Comparison of ENCODE assay signal across 37 cellular contexts in genomic region chr1:205923663-205924435, GRCh38. TPM values are rescaled to one million over a fixed set of nuclear protein-coding genes. Genes with fewer than 3 reads are reported as not detected.
A peak's percentile ranks its signal among the peaks of the same experiment; 100 is the strongest.
DNase-seq lines count a peak whose midpoint lies in the region; FAIRE-seq and TF ChIP-seq lines count a peak whose summit lies in the region.
"Had no signal": no experiment of that assay in that cellular context is flagged by ENCODE, and none has a peak within 500 bp of the region (broad histone marks: within the 10 kb centered on the region; RNA-seq: fewer than 3 reads in every experiment).

No MANE protein-coding gene starts in this region.

- no peaks in the 10 kb centered on the region for H3K27me3 ChIP-seq in endodermal cell (ENCODE audit: control insufficient read depth, insufficient read depth, low read length, poor library complexity, severe bottlenecking)
- H3K27me3 ChIP-seq in spleen (replicated peaks in 1 of 7) = peaks cover 0 to 7% (median 0%) of the 10 kb centered on the region in 7 donors
- H3K27me3 ChIP-seq: dorsolateral prefrontal cortex, heart right ventricle, SJSA1 had no signal

- H3K4me1 Mint-ChIP-seq in endodermal cell = peaks cover under 1% of the 10 kb centered on the region
- H3K4me1 Mint-ChIP-seq: activated naive CD4-positive, alpha-beta T cell treated with anti-CD3 and anti-CD28 coated beads, Interleukin-2, amount 10 ng/mL, durations not matched to agents 7 days and 5 days; naive thymus-derived CD8-positive, alpha-beta T cell had no signal

- no peak for TF ChIP-seq POLR2A in spleen (IDR thresholded peaks at IDR 0.05)
- no peak for TF ChIP-seq POLR2A in GM12892 (IDR thresholded peaks at IDR 0.05; ENCODE audit: low read depth, low read length)

- CTCF ChIA-PET in HEK293 (lab: Yijun Ruan, JAX) = interaction anchor here (0.6 to 15.6 kb wide), 4 partner anchors 16 to 575 kb away, joined by 3 to 527 read pairs (median 4); no protein-coding TSS in a partner anchor

- DNase-seq in DMS53 (lab: John Stamatoyannopoulos, UW) (peak; percentile 27), DMS53 treated with DMSO at 0.1 percent for 48 hours (lab: John Stamatoyannopoulos, UW; ENCODE audit: unreplicated experiment) (no peak), endodermal cell (peak; percentile 28), spleen (peak; percentile 66), GM19240 (ENCODE audit: insufficient read length, low spot score) (no peak), GM12892 (ENCODE audit: insufficient read length) (no peak)
- DNase-seq in activated naive CD4-positive, alpha-beta T cell (lab: John Stamatoyannopoulos, UW) = no peak
- DNase-seq: activated naive CD4-positive, alpha-beta T cell treated with anti-CD3 and anti-CD28 coated beads, Interleukin-2, amount 10 ng/mL, durations not matched to agents 7 days and 5 days; amniotic stem cell; CD8-positive, alpha-beta T cell; cerebellar nuclear complex; DMS153; heart right ventricle; HFFc6; naive thymus-derived CD8-positive, alpha-beta T cell; NCI-H1105; NCI-H187 treated with DMSO at 0.1 percent for 48 hours; NCI-H2171 treated with DMSO at 0.1 percent for 48 hours; NCI-H510A; nucleus accumbens; RPMI8226; stimulated activated naive CD4-positive, alpha-beta T cell treated with Interleukin-2 at 50 U/mL for 16 hours; T-helper 9 cell had no signal

- no peak overlapping the region for H3K9ac ChIP-seq in endodermal cell (ENCODE audit: extremely low read depth, low read length, poor library complexity, severe bottlenecking)

- H3K27ac Mint-ChIP-seq in endodermal cell = no peak overlapping the region
- H3K27ac Mint-ChIP-seq: activated naive CD4-positive, alpha-beta T cell treated with anti-CD3 and anti-CD28 coated beads, Interleukin-2, amount 10 ng/mL, durations not matched to agents 7 days and 5 days; brain; CD8-positive, alpha-beta T cell; HFFc6; WTC11 had no signal

- no peaks in the 10 kb centered on the region for H3K27me3 Mint-ChIP-seq in endodermal cell (ENCODE audit: insufficient read depth)
- H3K27me3 Mint-ChIP-seq: brain had no signal

- POLR2A ChIA-PET in HEK293 (lab: Yijun Ruan, JAX) = interaction anchor here (1.3 kb wide), 1 partner anchor 53 kb away, joined by 3 read pairs; no protein-coding TSS in a partner anchor

- H3K4me3 Mint-ChIP-seq in endodermal cell = no peak overlapping the region
- H3K4me3 Mint-ChIP-seq: activated naive CD4-positive, alpha-beta T cell treated with anti-CD3 and anti-CD28 coated beads, Interleukin-2, amount 10 ng/mL, durations not matched to agents 7 days and 5 days; brain; CD8-positive, alpha-beta T cell; HFFc6; naive thymus-derived CD8-positive, alpha-beta T cell; WTC11 had no signal

- H3K4me1 ChIP-seq in HEK293 (ENCODE audit: control insufficient read depth, insufficient read depth, low read length) (no peaks in the 10 kb centered on the region), endodermal cell (ENCODE audit: control insufficient read depth, insufficient read depth, low read length) (no peaks in the 10 kb centered on the region), spleen (peaks cover 0 to 15% (median 6%) of the 10 kb centered on the region in 6 donors)

- intact Hi-C loops in spleen (cut with DNase I; ENCODE audit: low total_unique reads) = no loop called here

- no peak for TF ChIP-seq CTCF in HEK293 (tag by site-specific recombination; IDR thresholded peaks at IDR 0.05)
- TF ChIP-seq CTCF in endodermal cell (conservative IDR thresholded peaks at IDR 0.05) = no peak
- no peak for TF ChIP-seq CTCF in spleen (IDR thresholded peaks at IDR 0.05 in 8 of 11, conservative IDR thresholded peaks at IDR 0.05 in 3 of 11)

- FAIRE-seq in GM12892 (lab: Jason Lieb, UNC) = no peak
- FAIRE-seq: endothelial cell of umbilical vein, frontal cortex, urothelium cell line had no signal

- H3K36me3 Mint-ChIP-seq in endodermal cell (ENCODE audit: low read depth) = no peaks in the 10 kb centered on the region
- H3K36me3 Mint-ChIP-seq: activated naive CD4-positive, alpha-beta T cell treated with anti-CD3 and anti-CD28 coated beads, Interleukin-2, amount 10 ng/mL, durations not matched to agents 7 days and 5 days; brain; CD8-positive, alpha-beta T cell; naive thymus-derived CD8-positive, alpha-beta T cell; WTC11 had no signal

- H3K9me3 ChIP-seq in HEK293 (ENCODE audit: control insufficient read depth, insufficient read depth, low read depth, low read length) (no peaks in the 10 kb centered on the region), endodermal cell (ENCODE audit: control insufficient read depth, low read length) (no peaks in the 10 kb centered on the region), spleen (no peaks in the 10 kb centered on the region)
- H3K9me3 ChIP-seq: heart right ventricle, SJSA1, thoracic aorta had no signal

- H3K4me3 ChIP-seq in HEK293 (ENCODE audit: low read depth, low read length) (no peak overlapping the region), endodermal cell (ENCODE audit: low read length) (no peak overlapping the region), spleen (no peak overlapping the region)
- H3K4me3 ChIP-seq: dorsolateral prefrontal cortex, heart right ventricle, SJSA1, thoracic aorta had no signal

- H3K9me3 Mint-ChIP-seq in endodermal cell = no peaks in the 10 kb centered on the region
- H3K9me3 Mint-ChIP-seq: activated naive CD4-positive, alpha-beta T cell treated with anti-CD3 and anti-CD28 coated beads, Interleukin-2, amount 10 ng/mL, durations not matched to agents 7 days and 5 days; brain; CD8-positive, alpha-beta T cell; HFFc6; naive thymus-derived CD8-positive, alpha-beta T cell; WTC11 had no signal

- no peak overlapping the region for H3K27ac ChIP-seq in HEK293 (ENCODE audit: extremely low read depth, low read depth, low read length)
- H3K27ac ChIP-seq in endodermal cell (ENCODE audit: low read depth, low read length) = no peak overlapping the region
- no peak overlapping the region for H3K27ac ChIP-seq in spleen
- H3K27ac ChIP-seq: 22Rv1, heart right ventricle, SJSA1, thoracic aorta had no signal

- H3K36me3 ChIP-seq in HEK293 (ENCODE audit: control insufficient read depth in 2 of 2, insufficient read depth in 1 of 2, low read length in 2 of 2) (no peaks in the 10 kb centered on the region), endodermal cell (ENCODE audit: control insufficient read depth, insufficient read depth, low read length) (no peaks in the 10 kb centered on the region), spleen (no peaks in the 10 kb centered on the region)
- H3K36me3 ChIP-seq: heart right ventricle, SJSA1, thoracic aorta had no signal

- WGBS in endodermal cell (ENCODE audit: insufficient coverage in 1 of 2, insufficient read length in 1 of 2), 2 experiments = 90 to 93% methylated on average over 7 to 11 of the region's 11 CpGs
- WGBS in spleen, 5 donors = 82 to 90% (median 88%) methylated on average over 11 of the region's 11 CpGs

TF ChIP-seq in HEK293, 187 proteins besides CTCF, POLR2A, EP300 and RAD21:
- TF ChIP-seq ZFHX2 (tag by site-specific recombination; conservative IDR thresholded peaks at IDR 0.05) = peak; percentile 24; the same call in 1 of the 2 replicates
- TF ChIP-seq ZXDB (tag by site-specific recombination; IDR thresholded peaks at IDR 0.05) = no peak
- no peak for TF ChIP-seq TRIM28 (IDR thresholded peaks at IDR 0.05; ENCODE audit: borderline replicate concordance, low read length)
- no peak for TF ChIP-seq GLIS1 (tag by site-specific recombination; IDR thresholded peaks at IDR 0.05)
- peak; percentile 57; the same call in 1 of the 2 replicates for TF ChIP-seq EGR2 (tag by site-specific recombination; IDR thresholded peaks at IDR 0.05; ENCODE audit: low read depth)
- TF ChIP-seq ZNF510 (tag by site-specific recombination; IDR thresholded peaks at IDR 0.05; ENCODE audit: insufficient replicate concordance) = no peak

RNA-seq across cellular contexts. Expression of gene SLC26A9, which starts 19.4 kb away (rescaled TPM):
- total RNA-seq in endodermal cell (under 1 TPM; 0.22 TPM), spleen (not detected)
- 0.18 TPM for polyA plus RNA-seq in endodermal cell (2013, experiment 1 of 2)
- polyA plus RNA-seq in endodermal cell (2013, experiment 2 of 2) = 0.08 TPM
- under 1 TPM in 2 of 3 donors, not detected in 1; 0.02 to 0.03 TPM for polyA plus RNA-seq in spleen
- 0.32 TPM for polyA plus RNA-seq in GM12892 (2012; ENCODE audit: missing spikeins)
- total RNA-seq: CD8-positive, alpha-beta T cell; frontal cortex; HFFc6; kidney epithelial cell; mononuclear cell; naive thymus-derived CD8-positive, alpha-beta T cell; OCI-LY7; pulmonary artery endothelial cell; SJSA1 had no signal
- polyA plus RNA-seq: naive thymus-derived CD8-positive, alpha-beta T cell had no signal

Comparison
In these comparisons a context has a peak if more than half of its experiments do, and no peak if none do; other contexts are left out.
1. DNase-seq: peak in DMS53 (single experiment), endodermal cell (single experiment) and spleen (single experiment); none in DMS53 treated with DMSO at 0.1 percent for 48 hours (single experiment), activated naive CD4-positive, alpha-beta T cell (0 of 4), GM19240 (single experiment) and GM12892 (single experiment).